ENCODE assay signal across 8 cellular contexts in genomic region chr1:223907943-223908587, GRCh38.
DNase-seq lines count a peak whose midpoint lies in the region; ATAC-seq, FAIRE-seq and TF ChIP-seq lines count a peak whose summit lies in the region.
"Not testable (repeated sequence)": the region's sequence is repeated elsewhere in the genome, so short reads cannot be mapped to it uniquely, and the experiment has no call there.

No MANE protein-coding gene starts in this region.

- not testable (repeated sequence) for H3K4me1 ChIP-seq in Loucy (ENCODE audit: insufficient read depth, low read length, poor library complexity, severe bottlenecking); right atrium auricular region; osteoblast (ENCODE audit: insufficient read depth, low read length)

- H3F3A ChIP-seq in Loucy (ENCODE audit: low read depth) = not testable (repeated sequence)

- TF ChIP-seq CTCF in CD4-positive, alpha-beta T cell (IDR thresholded peaks at IDR 0.05) = peak; percentile 50
- TF ChIP-seq CTCF in Loucy (conservative IDR thresholded peaks at IDR 0.05; ENCODE audit: low read length) = peak; percentile 28; the same call in 1 of the 2 replicates
- peak; percentile 20 for TF ChIP-seq CTCF in bronchial epithelial cell (IDR thresholded peaks at IDR 0.05; ENCODE audit: insufficient read depth, low read length, severe bottlenecking)
- peak; percentile 17 to 56 for TF ChIP-seq CTCF in right atrium auricular region (IDR thresholded peaks at IDR 0.05)
- peak; percentile 26 for TF ChIP-seq CTCF in osteoblast (IDR thresholded peaks at IDR 0.05; ENCODE audit: extremely low read depth, low read depth, low read length)

- not testable (repeated sequence) for H3K9ac ChIP-seq in Loucy (ENCODE audit: low read depth, low read length, poor library complexity, severe bottlenecking)

- H3K9me2 ChIP-seq in Loucy (replicated peaks; ENCODE audit: low read depth, low read length) = not testable (repeated sequence)

- H3K9me3 ChIP-seq in CD4-positive, alpha-beta T cell (ENCODE audit: control insufficient read depth, low read length); Loucy (ENCODE audit: insufficient read depth, low read depth, low read length); right atrium auricular region; osteoblast (ENCODE audit: low read depth, low read length): not testable (repeated sequence)

- FAIRE-seq in bronchial epithelial cell (lab: Jason Lieb, UNC) = not testable (repeated sequence)

- ATAC-seq in CD4-positive, alpha-beta T cell (ENCODE audit: poor library complexity) = not testable (repeated sequence)

- DNase-seq in CD4-positive, alpha-beta T cell = peak in 8 of 10 experiments; percentile 6 to 35 (median 16)
- DNase-seq in activated CD4-positive, alpha-beta T cell treated with anti-CD3 and anti-CD28 coated beads for 4 hours = peak; percentile 9
- peak; percentile 22 for DNase-seq in activated T-helper 2 cell treated with anti-CD3 and anti-CD28 coated beads, Interferon-gamma antibody, Interleukin-2, Interleukin-4, amounts not matched to agents 10 μg/mL and 5 μg/mL and 100 μg/mL, durations not matched to agents 14 hours and 24 hours and 36 hours (ENCODE audit: low spot score)
- not testable (repeated sequence) for DNase-seq in bronchial epithelial cell (ENCODE audit: low read depth); right atrium auricular region (ENCODE audit: low spot score); osteoblast (ENCODE audit: insufficient read length, low spot score, missing footprints)
- DNase-seq in stimulated activated CD4-positive, alpha-beta T cell treated with anti-CD3 and anti-CD28 coated beads, TNF-alpha, amount 100 ng/mL, for 4 hours (ENCODE audit: low read depth in 3 of 3) = peak in 2 of 3 experiments; percentile 6 to 7

- intact Hi-C loops in CD4-positive, alpha-beta T cell (cut with DNase I, micrococcal nuclease) = loop anchor here (5.0 kb wide), 1 partner anchor 96 kb away; no protein-coding TSS in a partner anchor
- intact Hi-C loops in activated T-helper 2 cell treated with anti-CD3 and anti-CD28 coated beads, Interferon-gamma antibody, Interleukin-2, Interleukin-4, amounts not matched to agents 10 μg/mL and 5 μg/mL and 100 μg/mL, durations not matched to agents 14 hours and 24 hours and 36 hours (cut with micrococcal nuclease) = not testable (repeated sequence)

- not testable (repeated sequence) for H4K20me1 ChIP-seq in Loucy (ENCODE audit: insufficient read depth, low read length, poor library complexity, severe bottlenecking); osteoblast (ENCODE audit: insufficient read depth, low read length)

- H3K4me3 Mint-ChIP-seq in CD4-positive, alpha-beta T cell; activated T-helper 2 cell treated with anti-CD3 and anti-CD28 coated beads, Interferon-gamma antibody, Interleukin-2, Interleukin-4, amounts not matched to agents 10 μg/mL and 5 μg/mL and 100 μg/mL, durations not matched to agents 14 hours and 24 hours and 36 hours (ENCODE audit: low read depth): not testable (repeated sequence)

- H3K9me3 Mint-ChIP-seq in CD4-positive, alpha-beta T cell; activated T-helper 2 cell treated with anti-CD3 and anti-CD28 coated beads, Interferon-gamma antibody, Interleukin-2, Interleukin-4, amounts not matched to agents 10 μg/mL and 5 μg/mL and 100 μg/mL, durations not matched to agents 14 hours and 24 hours and 36 hours: not testable (repeated sequence)

- H3K27me3 ChIP-seq in CD4-positive, alpha-beta T cell (ENCODE audit: control insufficient read depth, insufficient read depth, low read length); Loucy (ENCODE audit: insufficient read depth, low read length, poor library complexity, severe bottlenecking); bronchial epithelial cell (ENCODE audit: control insufficient read depth, insufficient read depth, low read length); right atrium auricular region; osteoblast (ENCODE audit: insufficient read depth, low read length): not testable (repeated sequence)

- not testable (repeated sequence) for H2AFZ ChIP-seq in Loucy (ENCODE audit: low read length); osteoblast (ENCODE audit: low read length)

- H3K4me1 Mint-ChIP-seq in CD4-positive, alpha-beta T cell (ENCODE audit: low read depth); activated T-helper 2 cell treated with anti-CD3 and anti-CD28 coated beads, Interferon-gamma antibody, Interleukin-2, Interleukin-4, amounts not matched to agents 10 μg/mL and 5 μg/mL and 100 μg/mL, durations not matched to agents 14 hours and 24 hours and 36 hours (ENCODE audit: low read depth): not testable (repeated sequence)

- not testable (repeated sequence) for H3K4me3 ChIP-seq in Loucy (ENCODE audit: low read length, poor library complexity, severe bottlenecking); bronchial epithelial cell (ENCODE audit: low read depth, low read length); right atrium auricular region; osteoblast (ENCODE audit: insufficient read depth, low read length)

- CTCF ChIA-PET in CD4-positive, alpha-beta T cell (lab: Charles Lee) = interaction anchor here (1.1 to 1.5 kb wide), 2 partner anchors 96 to 159 kb away, joined by 4 to 5 read pairs; no protein-coding TSS in a partner anchor

- not testable (repeated sequence) for H3K27me3 Mint-ChIP-seq in CD4-positive, alpha-beta T cell; activated T-helper 2 cell treated with anti-CD3 and anti-CD28 coated beads, Interferon-gamma antibody, Interleukin-2, Interleukin-4, amounts not matched to agents 10 μg/mL and 5 μg/mL and 100 μg/mL, durations not matched to agents 14 hours and 24 hours and 36 hours (ENCODE audit: low read depth)

- not testable (repeated sequence) for H3K79me2 ChIP-seq in Loucy (ENCODE audit: insufficient read depth, low read length); osteoblast (ENCODE audit: insufficient read depth, low read length)

- H3K36me3 Mint-ChIP-seq in CD4-positive, alpha-beta T cell (ENCODE audit: low read depth); activated T-helper 2 cell treated with anti-CD3 and anti-CD28 coated beads, Interferon-gamma antibody, Interleukin-2, Interleukin-4, amounts not matched to agents 10 μg/mL and 5 μg/mL and 100 μg/mL, durations not matched to agents 14 hours and 24 hours and 36 hours (ENCODE audit: low read depth): not testable (repeated sequence)

- not testable (repeated sequence) for H3K27ac Mint-ChIP-seq in CD4-positive, alpha-beta T cell; activated T-helper 2 cell treated with anti-CD3 and anti-CD28 coated beads, Interferon-gamma antibody, Interleukin-2, Interleukin-4, amounts not matched to agents 10 μg/mL and 5 μg/mL and 100 μg/mL, durations not matched to agents 14 hours and 24 hours and 36 hours

- POLR2A ChIA-PET in CD4-positive, alpha-beta T cell (lab: Charles Lee) = interaction anchor here (1.0 kb wide), 1 partner anchor 62 kb away, joined by 4 read pairs; the partner anchor contains the start of gene TP53BP2

- not testable (repeated sequence) for H3K27ac ChIP-seq in CD4-positive, alpha-beta T cell (ENCODE audit: low read depth, low read length); right atrium auricular region; osteoblast (ENCODE audit: low read depth, low read length)

- H3K4me2 ChIP-seq in Loucy (ENCODE audit: low read depth, low read length, poor library complexity, severe bottlenecking); osteoblast (ENCODE audit: insufficient read depth, low read length): not testable (repeated sequence)

- not testable (repeated sequence) for H3K36me3 ChIP-seq in Loucy (ENCODE audit: insufficient read depth, low read length); bronchial epithelial cell (ENCODE audit: control insufficient read depth, insufficient read depth, low read length); right atrium auricular region; osteoblast (ENCODE audit: insufficient read depth, low read length)
